Comparison of ENCODE assay signal across 1 cellular context in the genomic region with DNA sequence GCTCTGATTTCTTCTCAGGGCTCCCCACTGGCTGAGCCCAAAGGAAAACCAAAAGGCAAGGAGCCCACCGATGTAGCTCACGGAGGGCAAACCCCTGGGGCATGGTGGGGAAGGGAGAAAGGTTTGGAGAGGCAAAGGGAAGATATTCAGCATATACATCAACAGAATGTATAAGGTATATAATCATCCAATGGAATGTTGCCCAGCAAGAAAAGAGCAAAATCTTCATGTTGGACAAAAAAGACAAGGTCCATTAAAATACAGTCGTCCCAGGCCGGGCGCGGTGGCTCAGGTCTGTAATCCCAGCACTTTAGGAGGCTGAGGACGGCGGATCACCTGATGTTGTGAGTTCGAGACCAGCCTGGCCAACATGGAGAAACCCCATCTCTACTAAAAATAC.
TF ChIP-seq lines count a peak whose summit lies in the region.

No MANE protein-coding gene starts in this region.

TF ChIP-seq in IMR-90, 13 proteins besides CTCF, POLR2A, EP300 and RAD21 (continued from another document):
- TF ChIP-seq, protein P1, sequence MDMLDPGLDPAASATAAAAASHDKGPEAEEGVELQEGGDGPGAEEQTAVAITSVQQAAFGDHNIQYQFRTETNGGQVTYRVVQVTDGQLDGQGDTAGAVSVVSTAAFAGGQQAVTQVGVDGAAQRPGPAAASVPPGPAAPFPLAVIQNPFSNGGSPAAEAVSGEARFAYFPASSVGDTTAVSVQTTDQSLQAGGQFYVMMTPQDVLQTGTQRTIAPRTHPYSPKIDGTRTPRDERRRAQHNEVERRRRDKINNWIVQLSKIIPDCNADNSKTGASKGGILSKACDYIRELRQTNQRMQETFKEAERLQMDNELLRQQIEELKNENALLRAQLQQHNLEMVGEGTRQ (IDR thresholded peaks at IDR 0.05; ENCODE audit: low read depth, low read length), result no peak
- TF ChIP-seq FOS (IDR thresholded peaks at IDR 0.05; ENCODE audit: low read depth, low read length) (no peak), CHD1 (IDR thresholded peaks at IDR 0.05; ENCODE audit: low read depth, low read length) (no peak)
